In genomic region chr6:12748815-12749521, GRCh38 we compare ENCODE assay signal across 11 cellular contexts. TPM values are rescaled to one million over a fixed set of nuclear protein-coding genes. Genes with fewer than 3 reads are reported as not detected.
DNase-seq lines count a peak whose midpoint lies in the region; ATAC-seq and FAIRE-seq lines count a peak whose summit lies in the region.
"Had no signal": no experiment of that assay in that cellular context is flagged by ENCODE, and none has a peak within 500 bp of the region (broad histone marks: within the 10 kb centered on the region; RNA-seq: fewer than 3 reads in every experiment).

No MANE protein-coding gene starts in this region.

- peaks cover 7 to 17% of the 10 kb centered on the region in 2 donors for H3K9me3 Mint-ChIP-seq in stimulated activated naive CD8-positive, alpha-beta T cell treated with anti-CD3 and anti-CD28 coated beads, Interleukin-15, amount 100 ng/mL, for 72 hours

- H3K4me1 Mint-ChIP-seq in stimulated activated naive CD8-positive, alpha-beta T cell treated with anti-CD3 and anti-CD28 coated beads, Interleukin-15, amount 100 ng/mL, for 72 hours = no peaks in the 10 kb centered on the region
- H3K4me1 Mint-ChIP-seq: activated CD4-positive, alpha-beta T cell treated with anti-CD3 and anti-CD28 coated beads for 36 hours; activated naive CD8-positive, alpha-beta T cell treated with anti-CD3 and anti-CD28 coated beads, Interleukin-2, amount 10 ng/mL, durations not matched to agents 7 days and 5 days had no signal

- no peak overlapping the region for H3K4me3 Mint-ChIP-seq in stimulated activated naive CD8-positive, alpha-beta T cell treated with anti-CD3 and anti-CD28 coated beads, Interleukin-15, amount 100 ng/mL, for 72 hours
- H3K4me3 Mint-ChIP-seq: activated CD4-positive, alpha-beta T cell treated with anti-CD3 and anti-CD28 coated beads for 36 hours; activated naive CD8-positive, alpha-beta T cell treated with anti-CD3 and anti-CD28 coated beads, Interleukin-2, amount 10 ng/mL, durations not matched to agents 7 days and 5 days had no signal

- no peak for DNase-seq in stimulated activated naive CD8-positive, alpha-beta T cell treated with anti-CD3 and anti-CD28 coated beads, Interleukin-15, amount 100 ng/mL, for 72 hours
- no peak for DNase-seq in stimulated activated naive CD8-positive, alpha-beta T cell treated with anti-CD3 and anti-CD28 coated beads, Interleukin-15, Interleukin-2, amounts not matched to agents 100 U/mL and 50 U/mL, for 24 hours
- DNase-seq in RPMI7951 (ENCODE audit: low read depth) (peak; percentile 25), iPS-NIHi11 (ENCODE audit: low spot score) (peak; percentile 81), urothelium cell line (ENCODE audit: low spot score) (peak; percentile 26), frontal cortex (ENCODE audit: low spot score in 2 of 2) (no peak), SKM-1 treated with dmso at 0.1 percent for 144 hours (lab: John Stamatoyannopoulos, UW; ENCODE audit: unreplicated experiment) (no peak)
- DNase-seq: activated CD4-positive, alpha-beta T cell treated with anti-CD3 and anti-CD28 coated beads for 36 hours; activated naive CD8-positive, alpha-beta T cell treated with anti-CD3 and anti-CD28 coated beads, Interleukin-2, amount 10 ng/mL, durations not matched to agents 7 days and 5 days had no signal

- H3K27ac Mint-ChIP-seq in stimulated activated naive CD8-positive, alpha-beta T cell treated with anti-CD3 and anti-CD28 coated beads, Interleukin-15, amount 100 ng/mL, for 72 hours = no peak overlapping the region
- H3K27ac Mint-ChIP-seq: activated CD4-positive, alpha-beta T cell treated with anti-CD3 and anti-CD28 coated beads for 36 hours; activated naive CD8-positive, alpha-beta T cell treated with anti-CD3 and anti-CD28 coated beads, Interleukin-2, amount 10 ng/mL, durations not matched to agents 7 days and 5 days had no signal

- ATAC-seq in stimulated activated naive CD8-positive, alpha-beta T cell treated with anti-CD3 and anti-CD28 coated beads, Interleukin-15, amount 100 ng/mL, for 72 hours = peak; percentile 23
- no peak for ATAC-seq in stimulated activated naive CD8-positive, alpha-beta T cell treated with anti-CD3 and anti-CD28 coated beads, Interleukin-15, Interleukin-2, amounts not matched to agents 100 U/mL and 50 U/mL, for 24 hours
- ATAC-seq in GM18520 (IDR thresholded peaks at IDR 0.05; ENCODE audit: unreplicated experiment) = no peak
- ATAC-seq: activated CD4-positive, alpha-beta T cell treated with anti-CD3 and anti-CD28 coated beads for 36 hours had no signal

- peaks cover 53% of the 10 kb centered on the region for H3K27me3 Mint-ChIP-seq in stimulated activated naive CD8-positive, alpha-beta T cell treated with anti-CD3 and anti-CD28 coated beads, Interleukin-15, amount 100 ng/mL, for 72 hours

- FAIRE-seq in urothelium cell line (lab: Jason Lieb, UNC) (no peak), frontal cortex (lab: Jason Lieb, UNC) (no peak)
- FAIRE-seq: GM12891 had no signal

RNA-seq across cellular contexts. Expression of gene PHACTR1, which starts 32.4 kb away (rescaled TPM):
- 1.9 and 5.9 TPM in 2 replicates for total RNA-seq in RPMI7951 (2014; rRNA removed; shearing (Covaris generic))
- 28.1 TPM for total RNA-seq in frontal cortex

Comparison
In these comparisons a context has a peak if more than half of its experiments do, and no peak if none do; other contexts are left out.
1. DNase-seq: peak in RPMI7951 (single experiment), iPS-NIHi11 (single experiment) and urothelium cell line (single experiment); none in stimulated activated naive CD8-positive, alpha-beta T cell treated with anti-CD3 and anti-CD28 coated beads, Interleukin-15, amount 100 ng/mL, for 72 hours (0 of 2), stimulated activated naive CD8-positive, alpha-beta T cell treated with anti-CD3 and anti-CD28 coated beads, Interleukin-15, Interleukin-2, amounts not matched to agents 100 U/mL and 50 U/mL, for 24 hours (single experiment), frontal cortex (0 of 2) and SKM-1 treated with dmso at 0.1 percent for 144 hours (single experiment).